28 cellular contexts compared by ENCODE assay signal in the genomic region with DNA sequence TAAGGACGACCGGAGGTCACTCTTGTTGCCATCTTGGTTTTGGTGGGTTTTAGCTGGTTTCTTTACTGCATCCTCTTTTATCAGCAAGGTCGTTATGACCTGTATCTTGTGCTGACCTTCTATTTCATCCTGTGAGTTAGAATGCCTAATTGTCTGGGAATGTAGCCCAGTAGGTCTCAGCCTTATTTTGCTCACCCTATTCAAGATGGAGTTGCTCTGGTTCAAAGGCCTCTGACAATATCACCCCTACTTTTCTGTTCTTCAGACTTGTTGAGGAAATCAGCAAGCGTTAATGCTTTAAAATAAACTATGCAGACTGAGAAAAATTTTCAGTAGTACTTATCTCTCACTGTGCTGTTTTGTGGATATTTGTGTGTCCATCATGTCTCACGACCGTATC.
"Had no signal": no experiment of that assay in that cellular context is flagged by ENCODE, and none has a peak within 500 bp of the region (broad histone marks: within the 10 kb centered on the region; RNA-seq: fewer than 3 reads in every experiment).

No MANE protein-coding gene starts in this region.

- H3K4me1 Mint-ChIP-seq: endodermal cell had no signal

- ATAC-seq: effector memory CD8-positive, alpha-beta T cell; esophagus mucosa; foreskin keratinocyte; gastrocnemius medialis; gastroesophageal sphincter; heart left ventricle; heart right ventricle had no signal

- H3K27me3 Mint-ChIP-seq: dendritic cell treated with granulocyte-macrophage colony-stimulating factor and Interleukin-4, amounts not matched to agents 40 ng/mL and 50 ng/mL, for 4 days had no signal

- H3K9me3 ChIP-seq: colonic mucosa, esophagus muscularis mucosa, esophagus squamous epithelium, gastrocnemius medialis, gastroesophageal sphincter, heart left ventricle, heart right ventricle had no signal

- H3K4me3 ChIP-seq: colonic mucosa, coronary artery, dorsolateral prefrontal cortex, esophagus muscularis mucosa, esophagus squamous epithelium, gastrocnemius medialis, gastroesophageal sphincter, heart left ventricle, heart right ventricle had no signal

- DNase-seq: colonic mucosa; cortex of kidney; dermis blood vessel endothelial cell; dorsolateral prefrontal cortex; effector CD4-positive, alpha-beta T cell; effector CD8-positive, alpha-beta T cell; effector memory CD4-positive, alpha-beta T cell; effector memory CD8-positive, alpha-beta T cell; endodermal cell; erythroblast; esophagus squamous epithelium; foreskin fibroblast; foreskin keratinocyte; foreskin melanocyte; gastrocnemius medialis; glutamatergic neuron; head of caudate nucleus; heart left ventricle; heart right ventricle had no signal

- H3K4me1 ChIP-seq: colonic mucosa, esophagus muscularis mucosa, esophagus squamous epithelium, foreskin keratinocyte, gastrocnemius medialis, gastroesophageal sphincter, heart left ventricle, heart right ventricle had no signal

- FAIRE-seq: endometrium, endothelial cell of umbilical vein, frontal cortex had no signal

- H3K27ac Mint-ChIP-seq: dendritic cell treated with granulocyte-macrophage colony-stimulating factor and Interleukin-4, amounts not matched to agents 40 ng/mL and 50 ng/mL, for 4 days; effector memory CD8-positive, alpha-beta T cell; endodermal cell had no signal

- H3K36me3 ChIP-seq: colonic mucosa, esophagus muscularis mucosa, esophagus squamous epithelium, gastrocnemius medialis, gastroesophageal sphincter, heart left ventricle, heart right ventricle had no signal

- H3K9me3 Mint-ChIP-seq: dendritic cell treated with granulocyte-macrophage colony-stimulating factor and Interleukin-4, amounts not matched to agents 40 ng/mL and 50 ng/mL, for 4 days; effector memory CD8-positive, alpha-beta T cell; endodermal cell had no signal

- H3K4me3 Mint-ChIP-seq: dendritic cell treated with granulocyte-macrophage colony-stimulating factor and Interleukin-4, amounts not matched to agents 40 ng/mL and 50 ng/mL, for 4 days; effector memory CD8-positive, alpha-beta T cell; endodermal cell had no signal

- H3K27me3 ChIP-seq: colonic mucosa, dorsolateral prefrontal cortex, esophagus squamous epithelium, foreskin keratinocyte, gastrocnemius medialis, gastroesophageal sphincter, heart left ventricle, heart right ventricle had no signal

- H3K27ac ChIP-seq: colonic mucosa, coronary artery, dorsolateral prefrontal cortex, epithelial cell of prostate, esophagus muscularis mucosa, esophagus squamous epithelium, foreskin keratinocyte, gastrocnemius medialis, gastroesophageal sphincter, heart left ventricle, heart right ventricle had no signal
